ENCODE assay signal across 37 cellular contexts in genomic region chr4:1358421-1359160, GRCh38. TPM values are rescaled to one million over a fixed set of nuclear protein-coding genes. Genes with fewer than 3 reads are reported as not detected.
"Had no signal": no experiment of that assay in that cellular context is flagged by ENCODE, and none has a peak within 500 bp of the region (broad histone marks: within the 10 kb centered on the region; RNA-seq: fewer than 3 reads in every experiment).

No MANE protein-coding gene starts in this region.

- H3K36me3 Mint-ChIP-seq: stimulated activated effector memory CD8-positive, alpha-beta T cell treated with anti-CD3 and anti-CD28 coated beads, Interleukin-12 subunit alpha, Interleukin-12 subunit beta, amount 100 ng/mL, for 72 hours had no signal

- H3K9ac ChIP-seq: parathyroid adenoma had no signal

- H3K36me3 ChIP-seq: right atrium auricular region, vagina had no signal

- H3K4me1 ChIP-seq: left lung, parathyroid adenoma, prostate gland, thyroid gland, vagina had no signal

- H3K4me3 ChIP-seq: dorsolateral prefrontal cortex, esophagus squamous epithelium, left lung, prostate gland, right atrium auricular region, sigmoid colon, stomach, thyroid gland, vagina had no signal

- H3K27ac ChIP-seq: esophagus squamous epithelium, left lung, parathyroid adenoma, prostate gland, right atrium auricular region, sigmoid colon, stomach, thyroid gland, vagina had no signal

- H3K9me3 Mint-ChIP-seq: naive thymus-derived CD8-positive, alpha-beta T cell; nephron progenitor cell; stimulated activated effector memory CD8-positive, alpha-beta T cell treated with anti-CD3 and anti-CD28 coated beads, Interleukin-12 subunit alpha, Interleukin-12 subunit beta, amount 100 ng/mL, for 72 hours had no signal

- H3K27me3 ChIP-seq: dorsolateral prefrontal cortex, esophagus squamous epithelium, left lung, right atrium auricular region, sigmoid colon, stomach, thyroid gland, vagina had no signal

- H3K27ac Mint-ChIP-seq: nephron progenitor cell; stimulated activated effector memory CD8-positive, alpha-beta T cell treated with anti-CD3 and anti-CD28 coated beads, Interleukin-12 subunit alpha, Interleukin-12 subunit beta, amount 100 ng/mL, for 72 hours had no signal

- H3K9me3 ChIP-seq: esophagus squamous epithelium, left lung, prostate gland, right atrium auricular region, sigmoid colon, stomach, thyroid gland, vagina had no signal

- H3K4me1 Mint-ChIP-seq: stimulated activated effector memory CD8-positive, alpha-beta T cell treated with anti-CD3 and anti-CD28 coated beads, Interleukin-12 subunit alpha, Interleukin-12 subunit beta, amount 100 ng/mL, for 72 hours had no signal

- H3K27me3 Mint-ChIP-seq: naive thymus-derived CD8-positive, alpha-beta T cell had no signal

- DNase-seq: cerebellar nuclear complex; cortex of kidney; dorsolateral prefrontal cortex; effector CD4-positive, alpha-beta T cell; erythroblast; esophagus squamous epithelium; head of caudate nucleus; hippocampal formation; left cardiac atrium; mammary epithelial cell; mesendoderm; midbrain; naive thymus-derived CD8-positive, alpha-beta T cell; nephron progenitor cell; sigmoid colon; stimulated activated CD4-positive, alpha-beta T cell treated with anti-CD3 and anti-CD28 coated beads, Interleukin-2, amount 100 ng/mL, for 24 hours; stimulated activated CD4-positive, alpha-beta T cell treated with anti-CD3 and anti-CD28 coated beads, Interleukin-4, amount 100 ng/mL, for 24 hours; stimulated activated naive CD4-positive, alpha-beta T cell treated with Interleukin-2 at 50 U/mL for 16 hours; stomach; thyroid gland; trophoblast cell had no signal

- ATAC-seq: left cardiac atrium; left lung; naive thymus-derived CD8-positive, alpha-beta T cell; stimulated activated effector memory CD8-positive, alpha-beta T cell treated with anti-CD3 and anti-CD28 coated beads, Interleukin-12 subunit alpha, Interleukin-12 subunit beta, amount 100 ng/mL, for 72 hours had no signal

- H3K4me3 Mint-ChIP-seq: naive thymus-derived CD8-positive, alpha-beta T cell; nephron progenitor cell; stimulated activated effector memory CD8-positive, alpha-beta T cell treated with anti-CD3 and anti-CD28 coated beads, Interleukin-12 subunit alpha, Interleukin-12 subunit beta, amount 100 ng/mL, for 72 hours had no signal

RNA-seq across cellular contexts. Expression of gene NKX1-1, which starts 47.7 kb away (rescaled TPM):
- total RNA-seq: dorsolateral prefrontal cortex; esophagus squamous epithelium; fibroblast of villous mesenchyme; frontal cortex; kidney epithelial cell; left cardiac atrium; left lung; lower leg skin; mammary epithelial cell; myocyte; naive thymus-derived CD8-positive, alpha-beta T cell; osteoblast; prostate gland; right atrium auricular region; sigmoid colon; skeletal muscle tissue; stomach; subcutaneous adipose tissue; temporal lobe; thyroid gland; ureter; vagina had no signal
- polyA plus RNA-seq: mammary epithelial cell; naive thymus-derived CD8-positive, alpha-beta T cell; sigmoid colon; stomach had no signal
